15 cellular contexts compared by ENCODE assay signal in the genomic region with DNA sequence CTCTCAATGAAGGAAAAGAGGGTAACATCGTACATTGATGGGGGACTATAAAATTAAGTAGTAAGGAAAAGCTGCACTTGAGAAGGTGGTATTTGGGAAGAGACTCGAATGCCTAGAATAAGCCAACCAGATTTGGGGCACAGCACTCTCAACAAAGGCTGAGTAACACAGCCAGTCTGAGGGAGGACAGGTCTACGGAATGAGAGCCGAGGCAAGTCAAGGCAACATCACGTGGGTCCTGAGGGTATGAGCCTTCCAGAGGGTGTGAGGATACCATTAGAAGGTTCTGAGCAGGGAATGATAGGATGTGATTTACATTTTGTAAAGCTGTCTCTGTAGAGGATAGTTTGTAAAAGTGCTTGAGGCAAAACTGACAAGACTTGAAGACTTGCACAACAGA.
A peak's percentile ranks its signal among the peaks of the same experiment; 100 is the strongest.
DNase-seq lines count a peak whose midpoint lies in the region; ATAC-seq, FAIRE-seq and TF ChIP-seq lines count a peak whose summit lies in the region.
"Had no signal": no experiment of that assay in that cellular context is flagged by ENCODE, and none has a peak within 500 bp of the region (broad histone marks: within the 10 kb centered on the region; RNA-seq: fewer than 3 reads in every experiment).

No MANE protein-coding gene starts in this region.

- H3K27ac Mint-ChIP-seq in CD4-positive, alpha-beta memory T cell = peak overlapping the region in 4 of 7 donors; percentile 12 to 67 (median 43)
- H3K27ac Mint-ChIP-seq in effector memory CD8-positive, alpha-beta T cell = peak overlapping the region; percentile 5 to 22
- H3K27ac Mint-ChIP-seq in stimulated activated effector memory CD8-positive, alpha-beta T cell treated with anti-CD3 and anti-CD28 coated beads, Interleukin-12 subunit alpha, Interleukin-12 subunit beta, amount 100 ng/mL, for 72 hours = peak overlapping the region; percentile 24
- H3K27ac Mint-ChIP-seq in activated CD4-positive, alpha-beta memory T cell treated with anti-CD3 and anti-CD28 coated beads, Interleukin-2, amount 10 ng/mL, durations not matched to agents 7 days and 5 days = no peak overlapping the region
- H3K27ac Mint-ChIP-seq: CD14-positive monocyte; CD8-positive, alpha-beta memory T cell had no signal

- DNase-seq in A549 (ENCODE audit: low read depth in 1 of 2, low spot score in 1 of 2) (no peak), NOMO-1 treated with dmso at 0.1 percent for 144 hours (lab: John Stamatoyannopoulos, UW; ENCODE audit: unreplicated experiment) (no peak)
- no peak for DNase-seq in CD4-positive, alpha-beta memory T cell
- no peak for DNase-seq in effector memory CD8-positive, alpha-beta T cell
- DNase-seq in stimulated activated effector memory CD8-positive, alpha-beta T cell treated with anti-CD3 and anti-CD28 coated beads, Interleukin-12 subunit alpha, Interleukin-12 subunit beta, amount 100 ng/mL, for 72 hours (ENCODE audit: low spot score in 2 of 2) = no peak
- no peak for DNase-seq in activated CD4-positive, alpha-beta memory T cell treated with anti-CD3 and anti-CD28 coated beads, Interleukin-2, amount 10 ng/mL, durations not matched to agents 7 days and 5 days
- DNase-seq: CD8-positive, alpha-beta memory T cell; DMS53; GF-D8 had no signal

- no peak for TF ChIP-seq EP300 in A549 (IDR thresholded peaks at IDR 0.05)

- CTCF ChIA-PET in A549 (lab: Yijun Ruan, JAX) = interaction anchor here (0.6 to 2.1 kb wide), 3 partner anchors 16 to 140 kb away, joined by 3 to 7 read pairs (median 6); no protein-coding TSS in a partner anchor
- CTCF ChIA-PET in CD4-positive, alpha-beta memory T cell (lab: Charles Lee; ENCODE audit: partially characterized antibody) = interaction anchor here (1.6 kb wide), 1 partner anchor 171 kb away, joined by 5 read pairs; no protein-coding TSS in a partner anchor
- CTCF ChIA-PET in activated CD4-positive, alpha-beta memory T cell treated with anti-CD3 and anti-CD28 coated beads, Interleukin-2, amount 10 ng/mL, durations not matched to agents 7 days and 5 days (lab: Charles Lee) = no interaction called here

- no peaks in the 10 kb centered on the region for H3K27me3 Mint-ChIP-seq in CD4-positive, alpha-beta memory T cell
- no peaks in the 10 kb centered on the region for H3K27me3 Mint-ChIP-seq in effector memory CD8-positive, alpha-beta T cell
- H3K27me3 Mint-ChIP-seq in activated CD4-positive, alpha-beta memory T cell treated with anti-CD3 and anti-CD28 coated beads, Interleukin-2, amount 10 ng/mL, durations not matched to agents 7 days and 5 days = no peaks in the 10 kb centered on the region

- peaks cover 26 to 70% (median 47%) of the 10 kb centered on the region in 4 donors for H3K4me1 Mint-ChIP-seq in CD4-positive, alpha-beta memory T cell
- H3K4me1 Mint-ChIP-seq in effector memory CD8-positive, alpha-beta T cell (ENCODE audit: low read depth in 2 of 2) = peaks cover 43 to 66% of the 10 kb centered on the region in 2 donors
- peaks cover 78% of the 10 kb centered on the region for H3K4me1 Mint-ChIP-seq in stimulated activated effector memory CD8-positive, alpha-beta T cell treated with anti-CD3 and anti-CD28 coated beads, Interleukin-12 subunit alpha, Interleukin-12 subunit beta, amount 100 ng/mL, for 72 hours
- H3K4me1 Mint-ChIP-seq in activated CD4-positive, alpha-beta memory T cell treated with anti-CD3 and anti-CD28 coated beads, Interleukin-2, amount 10 ng/mL, durations not matched to agents 7 days and 5 days = peaks cover 53% of the 10 kb centered on the region

- H3K4me1 ChIP-seq in A549 = peaks cover 55% of the 10 kb centered on the region
- H3K4me1 ChIP-seq in CD4-positive, alpha-beta memory T cell (ENCODE audit: insufficient read depth, low read length) = peaks cover 18% of the 10 kb centered on the region
- H3K4me1 ChIP-seq: HAP-1 had no signal

- H3K36me3 ChIP-seq in CD4-positive, alpha-beta memory T cell (ENCODE audit: insufficient read depth, low read length) = no peaks in the 10 kb centered on the region
- H3K36me3 ChIP-seq: HAP-1 had no signal

- H3K36me3 Mint-ChIP-seq in CD4-positive, alpha-beta memory T cell = peaks cover 78 to 87% of the 10 kb centered on the region in 2 donors
- H3K36me3 Mint-ChIP-seq in effector memory CD8-positive, alpha-beta T cell (ENCODE audit: insufficient read depth) = peaks cover 16% of the 10 kb centered on the region
- H3K36me3 Mint-ChIP-seq in stimulated activated effector memory CD8-positive, alpha-beta T cell treated with anti-CD3 and anti-CD28 coated beads, Interleukin-12 subunit alpha, Interleukin-12 subunit beta, amount 100 ng/mL, for 72 hours = peaks cover 100% of the 10 kb centered on the region
- peaks cover 92% of the 10 kb centered on the region for H3K36me3 Mint-ChIP-seq in activated CD4-positive, alpha-beta memory T cell treated with anti-CD3 and anti-CD28 coated beads, Interleukin-2, amount 10 ng/mL, durations not matched to agents 7 days and 5 days (ENCODE audit: low read depth)

- TF ChIP-seq POLR2A in A549 (IDR thresholded peaks at IDR 0.05; ENCODE audit: low read length) = no peak

- no peak for TF ChIP-seq CTCF in A549 (IDR thresholded peaks at IDR 0.05)

- WGBS in A549 (ENCODE audit: missing lambda C conversion rate) = 87% methylated on average over 5 of the region's 5 CpGs

- H3K4me3 Mint-ChIP-seq in CD4-positive, alpha-beta memory T cell = no peak overlapping the region
- peak overlapping the region in 1 of 2 donors; percentile 22 for H3K4me3 Mint-ChIP-seq in effector memory CD8-positive, alpha-beta T cell
- H3K4me3 Mint-ChIP-seq in stimulated activated effector memory CD8-positive, alpha-beta T cell treated with anti-CD3 and anti-CD28 coated beads, Interleukin-12 subunit alpha, Interleukin-12 subunit beta, amount 100 ng/mL, for 72 hours = no peak overlapping the region
- H3K4me3 Mint-ChIP-seq in activated CD4-positive, alpha-beta memory T cell treated with anti-CD3 and anti-CD28 coated beads, Interleukin-2, amount 10 ng/mL, durations not matched to agents 7 days and 5 days = no peak overlapping the region
- H3K4me3 Mint-ChIP-seq: CD14-positive monocyte; CD8-positive, alpha-beta memory T cell had no signal

- peaks cover 2 to 39% (median 20%) of the 10 kb centered on the region in 8 donors for H3K9me3 Mint-ChIP-seq in CD4-positive, alpha-beta memory T cell
- H3K9me3 Mint-ChIP-seq in effector memory CD8-positive, alpha-beta T cell = peaks cover 0 to 2% of the 10 kb centered on the region in 2 donors
- H3K9me3 Mint-ChIP-seq in stimulated activated effector memory CD8-positive, alpha-beta T cell treated with anti-CD3 and anti-CD28 coated beads, Interleukin-12 subunit alpha, Interleukin-12 subunit beta, amount 100 ng/mL, for 72 hours = peaks cover 4% of the 10 kb centered on the region
- peaks cover 33% of the 10 kb centered on the region for H3K9me3 Mint-ChIP-seq in activated CD4-positive, alpha-beta memory T cell treated with anti-CD3 and anti-CD28 coated beads, Interleukin-2, amount 10 ng/mL, durations not matched to agents 7 days and 5 days

- TF ChIP-seq RAD21 in A549 (conservative IDR thresholded peaks at IDR 0.05 in 1 of 2, IDR thresholded peaks at IDR 0.05 in 1 of 2) = no peak

- 0 out of 3 replicates have a peak, but pooled peaks cover 2% of the 10 kb centered on the region for H3K9me3 ChIP-seq in A549
- H3K9me3 ChIP-seq in CD4-positive, alpha-beta memory T cell (ENCODE audit: control insufficient read depth in 1 of 2, low read length in 2 of 2) = no peaks in the 10 kb centered on the region
- H3K9me3 ChIP-seq: HAP-1 had no signal

- peak overlapping the region in 1 of 2 experiments; percentile 20; a peak in 3 of 6 replicates for H3K27ac ChIP-seq in A549
- no peak overlapping the region for H3K27ac ChIP-seq in CD4-positive, alpha-beta memory T cell (ENCODE audit: low read depth, low read length)

- H3K4me2 ChIP-seq in A549 = peak overlapping the region; percentile 71; the same call in 2 of the 3 replicates

- peak in 1 of 2 experiments; percentile 18; a peak in 3 of 6 replicates for ATAC-seq in A549
- ATAC-seq in effector memory CD8-positive, alpha-beta T cell (replicated peaks) = no peak
- no peak for ATAC-seq in stimulated activated effector memory CD8-positive, alpha-beta T cell treated with anti-CD3 and anti-CD28 coated beads, Interleukin-12 subunit alpha, Interleukin-12 subunit beta, amount 100 ng/mL, for 72 hours
- ATAC-seq: HepG2 had no signal

- POLR2A ChIA-PET in A549 (lab: Yijun Ruan, JAX) = no interaction called here
- POLR2A ChIA-PET in CD4-positive, alpha-beta memory T cell (lab: Charles Lee; ENCODE audit: partially characterized antibody) = no interaction called here
- POLR2A ChIA-PET in activated CD4-positive, alpha-beta memory T cell treated with anti-CD3 and anti-CD28 coated beads, Interleukin-2, amount 10 ng/mL, durations not matched to agents 7 days and 5 days (lab: Charles Lee) = no interaction called here

- intact Hi-C loops in CD4-positive, alpha-beta memory T cell (cut with micrococcal nuclease) = no loop called here

- H3K27me3 ChIP-seq in CD4-positive, alpha-beta memory T cell (ENCODE audit: insufficient read depth, low read length) = no peaks in the 10 kb centered on the region

- no peak overlapping the region for H3K4me3 ChIP-seq in A549
- no peak overlapping the region for H3K4me3 ChIP-seq in CD4-positive, alpha-beta memory T cell (ENCODE audit: low read length in 2 of 2)
- H3K4me3 ChIP-seq: HAP-1 had no signal

- no peak for FAIRE-seq in A549 (lab: Jason Lieb, UNC)
- FAIRE-seq: GM19239, H1, HepG2, HTR-8/SVneo had no signal

TF ChIP-seq in A549, 52 proteins besides CTCF, POLR2A, EP300 and RAD21:
- TF ChIP-seq, protein P1, sequence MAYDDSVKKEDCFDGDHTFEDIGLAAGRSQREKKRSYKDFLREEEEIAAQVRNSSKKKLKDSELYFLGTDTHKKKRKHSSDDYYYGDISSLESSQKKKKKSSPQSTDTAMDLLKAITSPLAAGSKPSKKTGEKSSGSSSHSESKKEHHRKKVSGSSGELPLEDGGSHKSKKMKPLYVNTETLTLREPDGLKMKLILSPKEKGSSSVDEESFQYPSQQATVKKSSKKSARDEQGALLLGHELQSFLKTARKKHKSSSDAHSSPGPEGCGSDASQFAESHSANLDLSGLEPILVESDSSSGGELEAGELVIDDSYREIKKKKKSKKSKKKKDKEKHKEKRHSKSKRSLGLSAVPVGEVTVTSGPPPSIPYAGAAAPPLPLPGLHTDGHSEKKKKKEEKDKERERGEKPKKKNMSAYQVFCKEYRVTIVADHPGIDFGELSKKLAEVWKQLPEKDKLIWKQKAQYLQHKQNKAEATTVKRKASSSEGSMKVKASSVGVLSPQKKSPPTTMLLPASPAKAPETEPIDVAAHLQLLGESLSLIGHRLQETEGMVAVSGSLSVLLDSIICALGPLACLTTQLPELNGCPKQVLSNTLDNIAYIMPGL (CRISPR knock-in tag; IDR thresholded peaks at IDR 0.05; ENCODE audit: borderline replicate concordance) = no peak
- no peak for TF ChIP-seq KDM5A (IDR thresholded peaks at IDR 0.05)
- peak; percentile 32; the same call in 1 of the 2 replicates for TF ChIP-seq TFCP2L1 (CRISPR knock-in tag; IDR thresholded peaks at IDR 0.05)
- no peak for TF ChIP-seq PHF8 (IDR thresholded peaks at IDR 0.05; ENCODE audit: borderline replicate concordance, low read depth)
- TF ChIP-seq JUN (IDR thresholded peaks at IDR 0.05) = 0 out of 5 replicates have a peak, but pooled peaks of 1 of the 2 experiments have one; percentile 9
- no peak for TF ChIP-seq JUNB (IDR thresholded peaks at IDR 0.05)
- TF ChIP-seq POLR2AphosphoS2 (conservative IDR thresholded peaks at IDR 0.05; ENCODE audit: low read length) = peak; percentile 59
